Comparison of ENCODE assay signal across 7 cellular contexts in genomic region chr1:116508984-116509980, GRCh38.
DNase-seq lines count a peak whose midpoint lies in the region; ATAC-seq and TF ChIP-seq lines count a peak whose summit lies in the region.

No MANE protein-coding gene starts in this region.

- 60 to 75% (median 64%) methylated on average over 3 of the region's 3 CpGs for WGBS in stomach, 5 donors
- WGBS in neuronal stem cell (ENCODE audit: extremely low coverage in 2 of 2, insufficient read length in 2 of 2, insufficient replicate concordance in 1 of 2), 2 donors, result no CpG with 5 or more reads among the region's 3 CpGs

- no peaks in the 10 kb centered on the region for H3K27me3 Mint-ChIP-seq in T-helper 17 cell

- no peak for TF ChIP-seq CTCF in stomach (IDR thresholded peaks at IDR 0.05)

- H2AK5ac ChIP-seq in neuronal stem cell (ENCODE audit: low read depth, low read length), result no peak overlapping the region

- no peak for TF ChIP-seq POLR2A in stomach (IDR thresholded peaks at IDR 0.05)

- no peak overlapping the region for H3K4ac ChIP-seq in neuronal stem cell (ENCODE audit: low read length)

- no peaks in the 10 kb centered on the region for H3K79me1 ChIP-seq in neuronal stem cell (ENCODE audit: low read depth, low read length)

- no peak overlapping the region for H3K14ac ChIP-seq in neuronal stem cell (ENCODE audit: low read length)

- H4K8ac ChIP-seq in neuronal stem cell (ENCODE audit: low read depth, low read length), result no peak overlapping the region

- DNase-seq in T-helper 17 cell (no peak), fibroblast of gingiva (ENCODE audit: low read depth) (peak; percentile 83), stomach (no peak), neuronal stem cell (ENCODE audit: low spot score) (no peak), hippocampal formation (lab: John Stamatoyannopoulos, UW) (no peak)

- H3K4me1 ChIP-seq in stomach, result peaks cover 0 to 52% (median 8%) of the 10 kb centered on the region in 4 donors
- H3K4me1 ChIP-seq in neuronal stem cell (ENCODE audit: control insufficient read depth in 2 of 2, insufficient read depth in 1 of 2, low read depth in 1 of 2, low read length in 2 of 2), result peaks cover 0 to 6% of the 10 kb centered on the region in 2 donors

- H2BK15ac ChIP-seq in neuronal stem cell (ENCODE audit: low read length), result no peak overlapping the region

- H2BK120ac ChIP-seq in neuronal stem cell (ENCODE audit: low read depth, low read length), result no peak overlapping the region

- H3K4me1 Mint-ChIP-seq in T-helper 17 cell, result peaks cover 58% of the 10 kb centered on the region

- ATAC-seq in GM18868 (IDR thresholded peaks at IDR 0.05; ENCODE audit: unreplicated experiment) (peak; percentile 59), HG03159 (IDR thresholded peaks at IDR 0.05; ENCODE audit: unreplicated experiment) (peak; percentile 49), T-helper 17 cell (no peak)

- no peak overlapping the region for H2BK5ac ChIP-seq in neuronal stem cell (ENCODE audit: low read length)

- H3K18ac ChIP-seq in neuronal stem cell (ENCODE audit: low read length), result no peak overlapping the region

- peak overlapping the region; percentile 86 for H3K27ac Mint-ChIP-seq in T-helper 17 cell

- H3K36me3 ChIP-seq in stomach (peaks cover 0 to 3% (median 0%) of the 10 kb centered on the region in 4 donors), neuronal stem cell (replicated peaks in 1 of 2; ENCODE audit: control insufficient read depth in 2 of 2, insufficient read depth in 2 of 2, low read length in 2 of 2) (no peaks in the 10 kb centered on the region)

- H3K27ac ChIP-seq in stomach, result peak overlapping the region; percentile 15 to 75 (median 59)
- H3K27ac ChIP-seq in neuronal stem cell (replicated peaks; ENCODE audit: low read length), result no peak overlapping the region

- peaks cover 2% of the 10 kb centered on the region for H3K36me3 Mint-ChIP-seq in T-helper 17 cell (ENCODE audit: low read depth)

- intact Hi-C loops in stomach (cut with DNase I; ENCODE audit: low total_unique reads), result no loop called here

- H3K4me3 Mint-ChIP-seq in T-helper 17 cell, result peak overlapping the region; percentile 19

- H3K23ac ChIP-seq in neuronal stem cell (ENCODE audit: low read depth, low read length, poor library complexity), result no peak overlapping the region

- H3K9me3 ChIP-seq in T-helper 17 cell (ENCODE audit: control insufficient read depth, low read length, poor library complexity, severe bottlenecking), result no peaks in the 10 kb centered on the region
- no peaks in the 10 kb centered on the region for H3K9me3 ChIP-seq in stomach
- H3K9me3 ChIP-seq in neuronal stem cell (replicated peaks in 1 of 2; ENCODE audit: control insufficient read depth in 2 of 2, insufficient read depth in 1 of 2, low read depth in 1 of 2, low read length in 2 of 2), result peaks cover 0 to 5% of the 10 kb centered on the region in 2 donors

- TF ChIP-seq EP300 in stomach (IDR thresholded peaks at IDR 0.05), result no peak

- H3K27me3 ChIP-seq in stomach, result no peaks in the 10 kb centered on the region
- H3K27me3 ChIP-seq in neuronal stem cell (ENCODE audit: control insufficient read depth in 3 of 3, insufficient read depth in 3 of 3, low read depth in 1 of 3, low read length in 3 of 3), result no peaks in the 10 kb centered on the region

- no peak overlapping the region for H3K9ac ChIP-seq in neuronal stem cell (ENCODE audit: low read depth, low read length, poor library complexity)

- H3K4me3 ChIP-seq in stomach (no peak overlapping the region), neuronal stem cell (ENCODE audit: low read length in 2 of 2) (no peak overlapping the region)

- no peak overlapping the region for H3K4me2 ChIP-seq in neuronal stem cell (ENCODE audit: insufficient read depth, low read length, poor library complexity, severe bottlenecking)

- no peak overlapping the region for H4K91ac ChIP-seq in neuronal stem cell (ENCODE audit: low read depth, low read length, poor library complexity)

- H2AFZ ChIP-seq in neuronal stem cell (ENCODE audit: low read length), result no peak overlapping the region

- no peak overlapping the region for H2BK12ac ChIP-seq in neuronal stem cell (ENCODE audit: low read length)
